Comparison of ENCODE assay signal across 8 cellular contexts in genomic region chr7:73738220-73738611, GRCh38. TPM values are rescaled to one million over a fixed set of nuclear protein-coding genes. Genes with fewer than 3 reads are reported as not detected.
A peak's percentile ranks its signal among the peaks of the same experiment; 100 is the strongest.
DNase-seq lines count a peak whose midpoint lies in the region; ATAC-seq, FAIRE-seq and TF ChIP-seq lines count a peak whose summit lies in the region.

No MANE protein-coding gene starts in this region.

- H3K4me1 Mint-ChIP-seq in immature natural killer cell: peaks cover 9 to 16% of the 10 kb centered on the region in 2 donors

- no peaks in the 10 kb centered on the region; the same call in 1 of the 2 replicates for H3K9me3 ChIP-seq in AG04450 (ENCODE audit: control insufficient read depth, insufficient read depth, low read length)

- H3K4me3 Mint-ChIP-seq in immature natural killer cell: peak overlapping the region; percentile 87 to 92 (median 90)

- no peaks in the 10 kb centered on the region for H3K9me3 Mint-ChIP-seq in immature natural killer cell

- TF ChIP-seq CTCF in AG04450 (IDR thresholded peaks at IDR 0.05; ENCODE audit: low read depth, low read length) (no peak), bronchial epithelial cell (IDR thresholded peaks at IDR 0.05; ENCODE audit: insufficient read depth, low read length, severe bottlenecking) (no peak)

- DNase-seq in AG04450 (ENCODE audit: low read depth, low spot score) (no peak), Kasumi-1 (lab: John Stamatoyannopoulos, UW) (peak; percentile 36 to 40), UCSD-AML1 (lab: John Stamatoyannopoulos, UW; ENCODE audit: unreplicated experiment) (peak; percentile 37), bronchial epithelial cell (ENCODE audit: low read depth) (peak; percentile 24), immature natural killer cell (peak; percentile 33 to 52 (median 50))
- peak; percentile 43 to 66 for DNase-seq in stimulated activated CD4-positive, alpha-beta T cell treated with anti-CD3 and anti-CD28 coated beads, Interleukin-12 subunit alpha, Interleukin-12 subunit beta, amount 100 ng/mL, for 24 hours (ENCODE audit: low read depth in 2 of 2)

- POLR2A ChIA-PET in AG04450 (lab: Yijun Ruan, JAX): interaction anchor here (0.5 to 1.5 kb wide), 5 partner anchors 10 to 125 kb away, joined by 3 to 10 read pairs (median 3); no protein-coding TSS in a partner anchor

- H3K36me3 Mint-ChIP-seq in immature natural killer cell: no peaks in the 10 kb centered on the region

- H3K27me3 ChIP-seq in AG04450 (ENCODE audit: control insufficient read depth, insufficient read depth, low read length) (no peaks in the 10 kb centered on the region), bronchial epithelial cell (ENCODE audit: control insufficient read depth, insufficient read depth, low read length) (no peaks in the 10 kb centered on the region)

- peak overlapping the region; percentile 31 for H3K27ac ChIP-seq in AG04450 (ENCODE audit: low read depth, low read length)

- peak; percentile 5 for ATAC-seq in GM18870 (IDR thresholded peaks at IDR 0.05; ENCODE audit: unreplicated experiment)
- ATAC-seq in HG03139 (IDR thresholded peaks at IDR 0.05; ENCODE audit: unreplicated experiment): no peak

- H3K27me3 Mint-ChIP-seq in immature natural killer cell (ENCODE audit: low read depth in 3 of 3): peaks cover 0 to 2% (median 1%) of the 10 kb centered on the region in 3 donors

- H3K27ac Mint-ChIP-seq in immature natural killer cell: peak overlapping the region; percentile 59 to 90 (median 76)

- H3K4me3 ChIP-seq in AG04450 (ENCODE audit: low read depth, low read length) (peak overlapping the region; percentile 89), bronchial epithelial cell (ENCODE audit: low read depth, low read length) (peak overlapping the region; percentile 70)

- H3K36me3 ChIP-seq in bronchial epithelial cell (ENCODE audit: control insufficient read depth, insufficient read depth, low read length): peaks cover 5% of the 10 kb centered on the region

- CTCF ChIA-PET in AG04450 (lab: Charles Lee): interaction anchor here (0.6 to 2.2 kb wide), 5 partner anchors 12 to 274 kb away, joined by 3 to 16 read pairs (median 9); no protein-coding TSS in a partner anchor

- no peak for FAIRE-seq in bronchial epithelial cell (lab: Jason Lieb, UNC)

RNA-seq across cellular contexts. Expression of gene ABHD11, which starts 0.4 kb away (rescaled TPM):
- polyA plus RNA-seq in AG04450 (2011; rRNA removed): 5.1 and 7.5 TPM in 2 replicates
- polyA minus RNA-seq in AG04450 (2011; rRNA and poly(A)+ RNA removed): 4.8 and 7.2 TPM in 2 replicates
- 6.5 and 7.1 TPM in 2 replicates for total RNA-seq in bronchial epithelial cell
- polyA plus RNA-seq in immature natural killer cell: 10 to 100 TPM; 12.7 to 19.4 (median 16.5) TPM

RNA-seq across cellular contexts. Expression of gene STX1A, which starts 18.7 kb away (rescaled TPM):
- polyA plus RNA-seq in AG04450 (2011; rRNA removed) (12.9 and 13.7 TPM in 2 replicates), immature natural killer cell (1 to 10 TPM; 2.1 to 5.3 (median 4.0) TPM)
- 11.3 and 14.6 TPM in 2 replicates for polyA minus RNA-seq in AG04450 (2011; rRNA and poly(A)+ RNA removed)
- total RNA-seq in bronchial epithelial cell: 7.3 and 12.4 TPM in 2 replicates

RNA-seq across cellular contexts. Expression of gene CLDN3, which starts 31.9 kb away (rescaled TPM):
- not detected in 2 replicates for polyA plus RNA-seq in AG04450 (2011; rRNA removed)
- not detected in 2 replicates for polyA minus RNA-seq in AG04450 (2011; rRNA and poly(A)+ RNA removed)
- total RNA-seq in bronchial epithelial cell: not detected in 2 replicates
- not detected for polyA plus RNA-seq in immature natural killer cell

RNA-seq across cellular contexts. Expression of gene BUD23, which starts 54.8 kb away (rescaled TPM):
- polyA plus RNA-seq in AG04450 (2011; rRNA removed): 48.6 and 49.5 TPM in 2 replicates
- polyA minus RNA-seq in AG04450 (2011; rRNA and poly(A)+ RNA removed): 23.2 and 26.1 TPM in 2 replicates
- 97.9 and 104 TPM in 2 replicates for total RNA-seq in bronchial epithelial cell
- 100 to 1,000 TPM; 121 to 208 (median 122) TPM for polyA plus RNA-seq in immature natural killer cell

RNA-seq across cellular contexts. Expression of gene DNAJC30, which starts 55.0 kb away (rescaled TPM):
- 5.9 and 6.4 TPM in 2 replicates for polyA plus RNA-seq in AG04450 (2011; rRNA removed)
- polyA minus RNA-seq in AG04450 (2011; rRNA and poly(A)+ RNA removed): 3.3 and 4.5 TPM in 2 replicates
- total RNA-seq in bronchial epithelial cell: 0.79 and 1.2 TPM in 2 replicates
- polyA plus RNA-seq in immature natural killer cell: 1 to 10 TPM; 3.3 to 8.8 (median 7.3) TPM
